ENCODE assay signal across 1 cellular context in genomic region chr1:201023517-201023902, GRCh38.
TF ChIP-seq lines count a peak whose summit lies in the region.

A gene with protein sequence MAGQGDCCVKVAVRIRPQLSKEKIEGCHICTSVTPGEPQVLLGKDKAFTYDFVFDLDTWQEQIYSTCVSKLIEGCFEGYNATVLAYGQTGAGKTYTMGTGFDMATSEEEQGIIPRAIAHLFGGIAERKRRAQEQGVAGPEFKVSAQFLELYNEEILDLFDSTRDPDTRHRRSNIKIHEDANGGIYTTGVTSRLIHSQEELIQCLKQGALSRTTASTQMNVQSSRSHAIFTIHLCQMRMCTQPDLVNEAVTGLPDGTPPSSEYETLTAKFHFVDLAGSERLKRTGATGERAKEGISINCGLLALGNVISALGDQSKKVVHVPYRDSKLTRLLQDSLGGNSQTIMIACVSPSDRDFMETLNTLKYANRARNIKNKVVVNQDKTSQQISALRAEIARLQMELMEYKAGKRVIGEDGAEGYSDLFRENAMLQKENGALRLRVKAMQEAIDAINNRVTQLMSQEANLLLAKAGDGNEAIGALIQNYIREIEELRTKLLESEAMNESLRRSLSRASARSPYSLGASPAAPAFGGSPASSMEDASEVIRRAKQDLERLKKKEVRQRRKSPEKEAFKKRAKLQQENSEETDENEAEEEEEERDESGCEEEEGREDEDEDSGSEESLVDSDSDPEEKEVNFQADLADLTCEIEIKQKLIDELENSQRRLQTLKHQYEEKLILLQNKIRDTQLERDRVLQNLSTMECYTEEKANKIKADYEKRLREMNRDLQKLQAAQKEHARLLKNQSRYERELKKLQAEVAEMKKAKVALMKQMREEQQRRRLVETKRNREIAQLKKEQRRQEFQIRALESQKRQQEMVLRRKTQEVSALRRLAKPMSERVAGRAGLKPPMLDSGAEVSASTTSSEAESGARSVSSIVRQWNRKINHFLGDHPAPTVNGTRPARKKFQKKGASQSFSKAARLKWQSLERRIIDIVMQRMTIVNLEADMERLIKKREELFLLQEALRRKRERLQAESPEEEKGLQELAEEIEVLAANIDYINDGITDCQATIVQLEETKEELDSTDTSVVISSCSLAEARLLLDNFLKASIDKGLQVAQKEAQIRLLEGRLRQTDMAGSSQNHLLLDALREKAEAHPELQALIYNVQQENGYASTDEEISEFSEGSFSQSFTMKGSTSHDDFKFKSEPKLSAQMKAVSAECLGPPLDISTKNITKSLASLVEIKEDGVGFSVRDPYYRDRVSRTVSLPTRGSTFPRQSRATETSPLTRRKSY (N-terminal part only) (minus strand): TSS chr1:201023714. CDS start chr1:201023383, 331 bp downstream.

TF ChIP-seq in K562, 482 proteins besides CTCF, POLR2A, EP300 and RAD21 (continued from another document and continues in another):
- TF ChIP-seq, protein P1, sequence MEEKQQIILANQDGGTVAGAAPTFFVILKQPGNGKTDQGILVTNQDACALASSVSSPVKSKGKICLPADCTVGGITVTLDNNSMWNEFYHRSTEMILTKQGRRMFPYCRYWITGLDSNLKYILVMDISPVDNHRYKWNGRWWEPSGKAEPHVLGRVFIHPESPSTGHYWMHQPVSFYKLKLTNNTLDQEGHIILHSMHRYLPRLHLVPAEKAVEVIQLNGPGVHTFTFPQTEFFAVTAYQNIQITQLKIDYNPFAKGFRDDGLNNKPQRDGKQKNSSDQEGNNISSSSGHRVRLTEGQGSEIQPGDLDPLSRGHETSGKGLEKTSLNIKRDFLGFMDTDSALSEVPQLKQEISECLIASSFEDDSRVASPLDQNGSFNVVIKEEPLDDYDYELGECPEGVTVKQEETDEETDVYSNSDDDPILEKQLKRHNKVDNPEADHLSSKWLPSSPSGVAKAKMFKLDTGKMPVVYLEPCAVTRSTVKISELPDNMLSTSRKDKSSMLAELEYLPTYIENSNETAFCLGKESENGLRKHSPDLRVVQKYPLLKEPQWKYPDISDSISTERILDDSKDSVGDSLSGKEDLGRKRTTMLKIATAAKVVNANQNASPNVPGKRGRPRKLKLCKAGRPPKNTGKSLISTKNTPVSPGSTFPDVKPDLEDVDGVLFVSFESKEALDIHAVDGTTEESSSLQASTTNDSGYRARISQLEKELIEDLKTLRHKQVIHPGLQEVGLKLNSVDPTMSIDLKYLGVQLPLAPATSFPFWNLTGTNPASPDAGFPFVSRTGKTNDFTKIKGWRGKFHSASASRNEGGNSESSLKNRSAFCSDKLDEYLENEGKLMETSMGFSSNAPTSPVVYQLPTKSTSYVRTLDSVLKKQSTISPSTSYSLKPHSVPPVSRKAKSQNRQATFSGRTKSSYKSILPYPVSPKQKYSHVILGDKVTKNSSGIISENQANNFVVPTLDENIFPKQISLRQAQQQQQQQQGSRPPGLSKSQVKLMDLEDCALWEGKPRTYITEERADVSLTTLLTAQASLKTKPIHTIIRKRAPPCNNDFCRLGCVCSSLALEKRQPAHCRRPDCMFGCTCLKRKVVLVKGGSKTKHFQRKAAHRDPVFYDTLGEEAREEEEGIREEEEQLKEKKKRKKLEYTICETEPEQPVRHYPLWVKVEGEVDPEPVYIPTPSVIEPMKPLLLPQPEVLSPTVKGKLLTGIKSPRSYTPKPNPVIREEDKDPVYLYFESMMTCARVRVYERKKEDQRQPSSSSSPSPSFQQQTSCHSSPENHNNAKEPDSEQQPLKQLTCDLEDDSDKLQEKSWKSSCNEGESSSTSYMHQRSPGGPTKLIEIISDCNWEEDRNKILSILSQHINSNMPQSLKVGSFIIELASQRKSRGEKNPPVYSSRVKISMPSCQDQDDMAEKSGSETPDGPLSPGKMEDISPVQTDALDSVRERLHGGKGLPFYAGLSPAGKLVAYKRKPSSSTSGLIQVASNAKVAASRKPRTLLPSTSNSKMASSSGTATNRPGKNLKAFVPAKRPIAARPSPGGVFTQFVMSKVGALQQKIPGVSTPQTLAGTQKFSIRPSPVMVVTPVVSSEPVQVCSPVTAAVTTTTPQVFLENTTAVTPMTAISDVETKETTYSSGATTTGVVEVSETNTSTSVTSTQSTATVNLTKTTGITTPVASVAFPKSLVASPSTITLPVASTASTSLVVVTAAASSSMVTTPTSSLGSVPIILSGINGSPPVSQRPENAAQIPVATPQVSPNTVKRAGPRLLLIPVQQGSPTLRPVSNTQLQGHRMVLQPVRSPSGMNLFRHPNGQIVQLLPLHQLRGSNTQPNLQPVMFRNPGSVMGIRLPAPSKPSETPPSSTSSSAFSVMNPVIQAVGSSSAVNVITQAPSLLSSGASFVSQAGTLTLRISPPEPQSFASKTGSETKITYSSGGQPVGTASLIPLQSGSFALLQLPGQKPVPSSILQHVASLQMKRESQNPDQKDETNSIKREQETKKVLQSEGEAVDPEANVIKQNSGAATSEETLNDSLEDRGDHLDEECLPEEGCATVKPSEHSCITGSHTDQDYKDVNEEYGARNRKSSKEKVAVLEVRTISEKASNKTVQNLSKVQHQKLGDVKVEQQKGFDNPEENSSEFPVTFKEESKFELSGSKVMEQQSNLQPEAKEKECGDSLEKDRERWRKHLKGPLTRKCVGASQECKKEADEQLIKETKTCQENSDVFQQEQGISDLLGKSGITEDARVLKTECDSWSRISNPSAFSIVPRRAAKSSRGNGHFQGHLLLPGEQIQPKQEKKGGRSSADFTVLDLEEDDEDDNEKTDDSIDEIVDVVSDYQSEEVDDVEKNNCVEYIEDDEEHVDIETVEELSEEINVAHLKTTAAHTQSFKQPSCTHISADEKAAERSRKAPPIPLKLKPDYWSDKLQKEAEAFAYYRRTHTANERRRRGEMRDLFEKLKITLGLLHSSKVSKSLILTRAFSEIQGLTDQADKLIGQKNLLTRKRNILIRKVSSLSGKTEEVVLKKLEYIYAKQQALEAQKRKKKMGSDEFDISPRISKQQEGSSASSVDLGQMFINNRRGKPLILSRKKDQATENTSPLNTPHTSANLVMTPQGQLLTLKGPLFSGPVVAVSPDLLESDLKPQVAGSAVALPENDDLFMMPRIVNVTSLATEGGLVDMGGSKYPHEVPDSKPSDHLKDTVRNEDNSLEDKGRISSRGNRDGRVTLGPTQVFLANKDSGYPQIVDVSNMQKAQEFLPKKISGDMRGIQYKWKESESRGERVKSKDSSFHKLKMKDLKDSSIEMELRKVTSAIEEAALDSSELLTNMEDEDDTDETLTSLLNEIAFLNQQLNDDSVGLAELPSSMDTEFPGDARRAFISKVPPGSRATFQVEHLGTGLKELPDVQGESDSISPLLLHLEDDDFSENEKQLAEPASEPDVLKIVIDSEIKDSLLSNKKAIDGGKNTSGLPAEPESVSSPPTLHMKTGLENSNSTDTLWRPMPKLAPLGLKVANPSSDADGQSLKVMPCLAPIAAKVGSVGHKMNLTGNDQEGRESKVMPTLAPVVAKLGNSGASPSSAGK (IDR thresholded peaks at IDR 0.05): no peak
- TF ChIP-seq YY1 (IDR thresholded peaks at IDR 0.05; ENCODE audit: borderline replicate concordance in 1 of 3, control insufficient read depth in 1 of 3, extremely low read depth in 1 of 3, insufficient read depth in 3 of 3, insufficient read length in 1 of 3, insufficient replicate concordance in 2 of 3, low read depth in 1 of 3, low read length in 2 of 3) (peak in 2 of 3 experiments; percentile 63 to 71), TRIM28 (IDR thresholded peaks at IDR 0.05) (no peak), NFYB (IDR thresholded peaks at IDR 0.05; ENCODE audit: extremely low read depth, insufficient read length) (peak; percentile 11), MAZ (CRISPR knock-in tag; conservative IDR thresholded peaks at IDR 0.05 in 1 of 2, IDR thresholded peaks at IDR 0.05 in 1 of 2) (no peak), PCBP2 (IDR thresholded peaks at IDR 0.05; ENCODE audit: low read depth, low read length, poor library complexity, severe bottlenecking) (no peak), GATA2 (CRISPR knock-in tag; IDR thresholded peaks at IDR 0.05) (no peak), NKRF (IDR thresholded peaks at IDR 0.05; ENCODE audit: borderline replicate concordance) (no peak), FOXP1 (CRISPR knock-in tag; IDR thresholded peaks at IDR 0.05) (no peak), TFAM (CRISPR knock-in tag; conservative IDR thresholded peaks at IDR 0.05) (no peak), KDM2B (CRISPR knock-in tag; IDR thresholded peaks at IDR 0.05) (no peak), ZNF133 (CRISPR knock-in tag; IDR thresholded peaks at IDR 0.05) (no peak), U2AF2 (optimal IDR thresholded peaks at IDR 0.05; ENCODE audit: low read depth, low read length) (no peak), ZBTB34 (CRISPR knock-in tag; IDR thresholded peaks at IDR 0.05) (no peak), TSC22D4 (tag; IDR thresholded peaks at IDR 0.05) (no peak), EP400 (IDR thresholded peaks at IDR 0.05) (no peak), AFF4 (CRISPR knock-in tag; IDR thresholded peaks at IDR 0.05) (no peak), ZNF124 (CRISPR knock-in tag; IDR thresholded peaks at IDR 0.05) (no peak), ZNF184 (CRISPR knock-in tag; IDR thresholded peaks at IDR 0.05) (no peak), CBX1 (IDR thresholded peaks at IDR 0.05; ENCODE audit: low read depth) (no peak), GTF2B (IDR thresholded peaks at IDR 0.05; ENCODE audit: extremely low read depth, insufficient read length) (no peak), CEBPB (tag; IDR thresholded peaks at IDR 0.05) (no peak), ZNF274 (IDR thresholded peaks at IDR 0.05; ENCODE audit: borderline replicate concordance, low read depth, low read length) (no peak), HINFP (tag; conservative IDR thresholded peaks at IDR 0.05; ENCODE audit: low read depth) (no peak)
- TF ChIP-seq, protein P2, sequence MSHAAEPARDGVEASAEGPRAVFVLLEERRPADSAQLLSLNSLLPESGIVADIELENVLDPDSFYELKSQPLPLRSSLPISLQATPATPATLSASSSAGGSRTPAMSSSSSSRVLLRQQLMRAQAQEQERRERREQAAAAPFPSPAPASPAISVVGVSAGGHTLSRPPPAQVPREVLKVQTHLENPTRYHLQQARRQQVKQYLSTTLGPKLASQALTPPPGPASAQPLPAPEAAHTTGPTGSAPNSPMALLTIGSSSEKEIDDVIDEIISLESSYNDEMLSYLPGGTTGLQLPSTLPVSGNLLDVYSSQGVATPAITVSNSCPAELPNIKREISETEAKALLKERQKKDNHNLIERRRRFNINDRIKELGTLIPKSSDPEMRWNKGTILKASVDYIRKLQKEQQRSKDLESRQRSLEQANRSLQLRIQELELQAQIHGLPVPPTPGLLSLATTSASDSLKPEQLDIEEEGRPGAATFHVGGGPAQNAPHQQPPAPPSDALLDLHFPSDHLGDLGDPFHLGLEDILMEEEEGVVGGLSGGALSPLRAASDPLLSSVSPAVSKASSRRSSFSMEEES (CRISPR knock-in tag; IDR thresholded peaks at IDR 0.05): no peak
